20 cellular contexts compared by ENCODE assay signal in genomic region chr12:122185079-122185478, GRCh38. TPM values are rescaled to one million over a fixed set of nuclear protein-coding genes. Genes with fewer than 3 reads are reported as not detected.
A peak's percentile ranks its signal among the peaks of the same experiment; 100 is the strongest.
DNase-seq lines count a peak whose midpoint lies in the region; ATAC-seq, FAIRE-seq and TF ChIP-seq lines count a peak whose summit lies in the region.
"Had no signal": no experiment of that assay in that cellular context is flagged by ENCODE, and none has a peak within 500 bp of the region (broad histone marks: within the 10 kb centered on the region; RNA-seq: fewer than 3 reads in every experiment).

No MANE protein-coding gene starts in this region.

- peak overlapping the region; percentile 52 for H3K4me3 Mint-ChIP-seq in nephron progenitor cell

- H3K27ac ChIP-seq in BLaER1 (peak overlapping the region; percentile 60), OCI-LY1 (ENCODE audit: low read depth, low read length, poor library complexity, severe bottlenecking) (no peak overlapping the region), HepG2 (ENCODE audit: extremely low read length, insufficient read depth, low read length) (no peak overlapping the region), thyroid gland (no peak overlapping the region)
- H3K27ac ChIP-seq: C4-2B had no signal

- intact Hi-C loops in HepG2 (cut with micrococcal nuclease; ENCODE audit: unreplicated experiment) (no loop called here), thyroid gland (cut with DNase I) (no loop called here)

- WGBS in HepG2 (ENCODE audit: low lambda C conversion rate): 11% methylated on average over 7 of the region's 7 CpGs
- 92 to 93% methylated on average over 7 of the region's 7 CpGs for WGBS in thyroid gland, 2 donors

- H3K27me3 ChIP-seq in BLaER1: no peaks in the 10 kb centered on the region
- peaks cover 3% of the 10 kb centered on the region; the same call in 1 of the 2 replicates for H3K27me3 ChIP-seq in OCI-LY1 (ENCODE audit: insufficient read depth, low read length)
- peaks cover 6 to 32% of the 10 kb centered on the region in 2 experiments; a peak in 3 of 5 replicates for H3K27me3 ChIP-seq in HepG2 (ENCODE audit: control insufficient read depth in 1 of 2, insufficient read depth in 2 of 2, low read length in 2 of 2)
- no peaks in the 10 kb centered on the region for H3K27me3 ChIP-seq in thyroid gland

- H3K4me2 ChIP-seq in BLaER1: peak overlapping the region; percentile 91
- peak overlapping the region; percentile 4; the same call in 1 of the 2 replicates for H3K4me2 ChIP-seq in OCI-LY1 (ENCODE audit: low read length)
- peak overlapping the region; percentile 55; the same call in 1 of the 2 replicates for H3K4me2 ChIP-seq in HepG2 (ENCODE audit: low read depth, low read length)
- H3K4me2 ChIP-seq: SK-N-SH had no signal

- CTCF ChIA-PET in HepG2 (lab: Yijun Ruan, JAX; ENCODE audit: low intra/inter-chr PET ratio, low total read pairs): no interaction called here

- BruUV-seq in HepG2 (replicated peaks; lab: Mats Ljungman, UMichigan): no TSS peak

- H3K9me3 ChIP-seq in BLaER1 (no peaks in the 10 kb centered on the region), OCI-LY1 (ENCODE audit: low read length) (no peaks in the 10 kb centered on the region), HepG2 (ENCODE audit: low read length) (no peaks in the 10 kb centered on the region), thyroid gland (no peaks in the 10 kb centered on the region)
- H3K9me3 ChIP-seq: SK-N-SH had no signal

- TF ChIP-seq CTCF in OCI-LY1 (IDR thresholded peaks at IDR 0.05; ENCODE audit: low read length) (no peak), HepG2 (CRISPR knock-in tag; IDR thresholded peaks at IDR 0.05) (no peak), nephron progenitor cell (IDR thresholded peaks at IDR 0.05) (no peak), thyroid gland (IDR thresholded peaks at IDR 0.05) (no peak)

- peak overlapping the region; percentile 32; the same call in 1 of the 2 replicates for H3K9ac ChIP-seq in BLaER1
- H3K9ac ChIP-seq in OCI-LY1 (ENCODE audit: low read length): no peak overlapping the region
- H3K9ac ChIP-seq in HepG2 (ENCODE audit: insufficient read depth, low read depth, low read length): no peak overlapping the region
- H3K9ac ChIP-seq: SK-N-SH had no signal

- no peaks in the 10 kb centered on the region for H3K9me3 Mint-ChIP-seq in nephron progenitor cell

- peaks cover 41% of the 10 kb centered on the region for H3K27me3 Mint-ChIP-seq in nephron progenitor cell (ENCODE audit: low read depth, poor library complexity)

- H4K20me1 ChIP-seq in BLaER1 (no peaks in the 10 kb centered on the region), OCI-LY1 (ENCODE audit: insufficient read depth, low read length) (no peaks in the 10 kb centered on the region), HepG2 (ENCODE audit: insufficient read depth, low read length) (no peaks in the 10 kb centered on the region)

- no peak for TF ChIP-seq RAD21 in HepG2 (CRISPR knock-in tag; IDR thresholded peaks at IDR 0.05)

- no peaks in the 10 kb centered on the region for H3K79me2 ChIP-seq in OCI-LY1 (ENCODE audit: insufficient read depth, low read length)
- H3K79me2 ChIP-seq in HepG2 (ENCODE audit: insufficient read depth, low read length): no peaks in the 10 kb centered on the region

- H3K4me1 ChIP-seq in BLaER1 (peaks cover 65% of the 10 kb centered on the region), OCI-LY1 (ENCODE audit: insufficient read depth, low read length, severe bottlenecking) (peaks cover 23% of the 10 kb centered on the region), HepG2 (ENCODE audit: insufficient read depth, low read length) (peaks cover 20% of the 10 kb centered on the region), thyroid gland (peaks cover 4 to 6% of the 10 kb centered on the region in 2 donors)

- H3K36me3 Mint-ChIP-seq in nephron progenitor cell (ENCODE audit: low read depth): no peaks in the 10 kb centered on the region

- H3K9me2 ChIP-seq in OCI-LY1 (ENCODE audit: low read depth, low read length): no peaks in the 10 kb centered on the region
- H3K9me2 ChIP-seq: SK-N-SH had no signal

- DNase-seq in HepG2 (ENCODE audit: low spot score): no peak
- DNase-seq in nephron progenitor cell: no peak
- DNase-seq in thyroid gland: no peak
- DNase-seq in 8988T: no peak
- DNase-seq: DMS79 treated with DMSO at 0.1 percent for 48 hours; NCI-H1105; NCI-H2081; NCI-H2171 treated with DMSO at 0.1 percent for 48 hours; NCI-H446 treated with DMSO at 0.1 percent for 48 hours; NCI-H69; NK-92 treated with Interleukin-12 subunit alpha and Interleukin-12 subunit beta, amount 100 ng/mL, for 24 hours; OCI-M1; SHP77 treated with DMSO at 0.1 percent for 48 hours; SK-N-SH had no signal

- TF ChIP-seq POLR2A in HepG2 (IDR thresholded peaks at IDR 0.05; ENCODE audit: insufficient read depth in 1 of 2, low read depth in 2 of 2, low read length in 2 of 2) (no peak), thyroid gland (IDR thresholded peaks at IDR 0.05) (no peak)

- FAIRE-seq in HepG2 (lab: Jason Lieb, UNC): no peak

- in situ Hi-C loops in HepG2 (cut with HindIII; ENCODE audit: extremely low pct_ligation_motif_present, low pct_unique_long_range_greater_than_20kb): loop anchor here (10.0 kb wide), 1 partner anchor 130 kb away; no protein-coding TSS in a partner anchor

- ATAC-seq in HepG2: no peak
- ATAC-seq in HG03460 (IDR thresholded peaks at IDR 0.05; ENCODE audit: unreplicated experiment): no peak

- TF ChIP-seq EP300 in HepG2 (IDR thresholded peaks at IDR 0.05; ENCODE audit: low read depth in 2 of 2, low read length in 2 of 2): no peak
- no peak for TF ChIP-seq EP300 in HepG2 (CRISPR knock-in tag; IDR thresholded peaks at IDR 0.05; ENCODE audit: borderline replicate concordance)

- H3K27ac Mint-ChIP-seq in nephron progenitor cell: no peak overlapping the region

- POLR2A ChIA-PET in HepG2 (lab: Yijun Ruan, JAX): no interaction called here

- H3F3A ChIP-seq in OCI-LY1 (ENCODE audit: insufficient read depth, low read length): no peaks in the 10 kb centered on the region

- no peaks in the 10 kb centered on the region for H3K36me3 ChIP-seq in BLaER1
- no peaks in the 10 kb centered on the region for H3K36me3 ChIP-seq in OCI-LY1 (ENCODE audit: insufficient read depth, low read length)
- no peaks in the 10 kb centered on the region for H3K36me3 ChIP-seq in HepG2 (replicated peaks in 1 of 2; ENCODE audit: control insufficient read depth in 1 of 2, insufficient read depth in 2 of 2, low read length in 2 of 2)
- H3K36me3 ChIP-seq in thyroid gland: no peaks in the 10 kb centered on the region

- peaks cover 30% of the 10 kb centered on the region for H3K4me1 Mint-ChIP-seq in nephron progenitor cell

- H3K4me3 ChIP-seq in BLaER1 (no peak overlapping the region), OCI-LY1 (ENCODE audit: low read depth, low read length, poor library complexity, severe bottlenecking) (no peak overlapping the region), HepG2 (replicated peaks in 1 of 3; ENCODE audit: insufficient read depth in 1 of 3, low read depth in 2 of 3, low read length in 3 of 3) (no peak overlapping the region), thyroid gland (replicated peaks in 1 of 3) (no peak overlapping the region)

- no peak overlapping the region for H2AFZ ChIP-seq in OCI-LY1 (ENCODE audit: low read length)
- H2AFZ ChIP-seq in HepG2 (ENCODE audit: low read length): no peak overlapping the region

RNA-seq across cellular contexts. Expression of gene LRRC43, which starts 2.2 kb away (rescaled TPM):
- total RNA-seq in HepG2 (2016; rRNA removed; fragmentation: Illumina TruSeq; extraction: Trizol) (not detected in 2 replicates), thyroid gland (10 to 100 TPM in 1 of 4 donors, 1 to 10 TPM in 3; 2.7 to 11.4 (median 5.3) TPM)
- total RNA-seq in HepG2 (2016; cell fraction: cytosol; rRNA removed; fragmentation: Illumina TruSeq; extraction: Trizol; ENCODE audit: low read depth): not detected in 2 replicates
- total RNA-seq in HepG2 (2016; cell fraction: insoluble cytoplasmic fraction; rRNA removed; fragmentation: Illumina TruSeq; extraction: Trizol): not detected in 2 replicates
- total RNA-seq in HepG2 (2016; cell fraction: membrane; rRNA removed; fragmentation: Illumina TruSeq; extraction: Trizol): not detected in 2 replicates
- not detected in 2 replicates for total RNA-seq in HepG2 (2016; cell fraction: nucleus; rRNA removed; fragmentation: Illumina TruSeq; extraction: Trizol)
- polyA plus RNA-seq in HepG2 (2011; rRNA removed): not detected in 2 replicates
- polyA plus RNA-seq in HepG2 (2011; cell fraction: cytosol; rRNA removed): not detected in 2 replicates
- polyA plus RNA-seq in HepG2 (2011; cell fraction: nucleus; rRNA removed): not detected in 2 replicates
- polyA plus RNA-seq in HepG2 (2012): not detected in 2 replicates
- not detected in 2 replicates for polyA plus RNA-seq in HepG2 (2016; cell fraction: cytosol; fragmentation: Illumina TruSeq; extraction: Trizol; ENCODE audit: low read depth)
- not detected in 2 replicates for polyA plus RNA-seq in HepG2 (2016; cell fraction: insoluble cytoplasmic fraction; fragmentation: Illumina TruSeq; extraction: Trizol; ENCODE audit: low read depth)
- polyA plus RNA-seq in HepG2 (2016; cell fraction: membrane; fragmentation: Illumina TruSeq; extraction: Trizol; ENCODE audit: low read depth): not detected in 2 replicates
- 0.68 TPM in 1 of 2 replicates, not detected in the other for polyA plus RNA-seq in HepG2 (2016; cell fraction: nucleus; fragmentation: Illumina TruSeq; extraction: Trizol; ENCODE audit: insufficient read depth, low read depth)
- not detected in 2 replicates for polyA minus RNA-seq in HepG2 (2011; rRNA and poly(A)+ RNA removed; ENCODE audit: low replicate concordance)
- polyA minus RNA-seq in HepG2 (2011; cell fraction: cytosol; rRNA and poly(A)+ RNA removed): not detected in 2 replicates
- not detected in 2 replicates for polyA minus RNA-seq in HepG2 (2011; cell fraction: nucleus; rRNA and poly(A)+ RNA removed)
- total RNA-seq: A673, H4 had no signal

RNA-seq across cellular contexts. Expression of gene IL31, which starts 11.1 kb away (rescaled TPM):
- not detected in 2 replicates for total RNA-seq in HepG2 (2016; rRNA removed; fragmentation: Illumina TruSeq; extraction: Trizol)
- total RNA-seq in HepG2 (2016; cell fraction: cytosol; rRNA removed; fragmentation: Illumina TruSeq; extraction: Trizol; ENCODE audit: low read depth): not detected in 2 replicates
- total RNA-seq in HepG2 (2016; cell fraction: insoluble cytoplasmic fraction; rRNA removed; fragmentation: Illumina TruSeq; extraction: Trizol): not detected in 2 replicates
- not detected in 2 replicates for total RNA-seq in HepG2 (2016; cell fraction: membrane; rRNA removed; fragmentation: Illumina TruSeq; extraction: Trizol)
- total RNA-seq in HepG2 (2016; cell fraction: nucleus; rRNA removed; fragmentation: Illumina TruSeq; extraction: Trizol): not detected in 2 replicates
- not detected in 2 replicates for polyA plus RNA-seq in HepG2 (2011; rRNA removed)
- polyA plus RNA-seq in HepG2 (2011; cell fraction: cytosol; rRNA removed): not detected in 2 replicates
- not detected in 2 replicates for polyA plus RNA-seq in HepG2 (2011; cell fraction: nucleus; rRNA removed)
- not detected in 2 replicates for polyA plus RNA-seq in HepG2 (2012)
- not detected in 2 replicates for polyA plus RNA-seq in HepG2 (2016; cell fraction: cytosol; fragmentation: Illumina TruSeq; extraction: Trizol; ENCODE audit: low read depth)
- not detected in 2 replicates for polyA plus RNA-seq in HepG2 (2016; cell fraction: insoluble cytoplasmic fraction; fragmentation: Illumina TruSeq; extraction: Trizol; ENCODE audit: low read depth)
- polyA plus RNA-seq in HepG2 (2016; cell fraction: membrane; fragmentation: Illumina TruSeq; extraction: Trizol; ENCODE audit: low read depth): not detected in 2 replicates
- polyA plus RNA-seq in HepG2 (2016; cell fraction: nucleus; fragmentation: Illumina TruSeq; extraction: Trizol; ENCODE audit: insufficient read depth, low read depth): not detected in 2 replicates
- polyA minus RNA-seq in HepG2 (2011; rRNA and poly(A)+ RNA removed; ENCODE audit: low replicate concordance): not detected in 2 replicates
- polyA minus RNA-seq in HepG2 (2011; cell fraction: cytosol; rRNA and poly(A)+ RNA removed): not detected in 2 replicates
- polyA minus RNA-seq in HepG2 (2011; cell fraction: nucleus; rRNA and poly(A)+ RNA removed): not detected in 2 replicates
- not detected for total RNA-seq in thyroid gland
- total RNA-seq: A673, H4 had no signal
- polyA plus RNA-seq: SK-N-SH had no signal

RNA-seq across cellular contexts. Expression of gene B3GNT4, which starts 18.4 kb away (rescaled TPM):
- total RNA-seq in HepG2 (2016; rRNA removed; fragmentation: Illumina TruSeq; extraction: Trizol) (0.04 TPM in 1 of 2 replicates, not detected in the other), thyroid gland (under 1 TPM in 2 of 4 donors, not detected in 2; 0.11 to 0.13 TPM)
- not detected in 2 replicates for total RNA-seq in HepG2 (2016; cell fraction: cytosol; rRNA removed; fragmentation: Illumina TruSeq; extraction: Trizol; ENCODE audit: low read depth)
- total RNA-seq in HepG2 (2016; cell fraction: insoluble cytoplasmic fraction; rRNA removed; fragmentation: Illumina TruSeq; extraction: Trizol): not detected in 2 replicates
- total RNA-seq in HepG2 (2016; cell fraction: membrane; rRNA removed; fragmentation: Illumina TruSeq; extraction: Trizol): not detected in 2 replicates
- total RNA-seq in HepG2 (2016; cell fraction: nucleus; rRNA removed; fragmentation: Illumina TruSeq; extraction: Trizol): not detected in 2 replicates
- polyA plus RNA-seq in HepG2 (2011; rRNA removed): 0.21 and 0.57 TPM in 2 replicates
- 0.10 and 0.27 TPM in 2 replicates for polyA plus RNA-seq in HepG2 (2011; cell fraction: cytosol; rRNA removed)
- polyA plus RNA-seq in HepG2 (2011; cell fraction: nucleus; rRNA removed): 0.32 and 0.38 TPM in 2 replicates
- 0.23 and 0.41 TPM in 2 replicates for polyA plus RNA-seq in HepG2 (2012)
- polyA plus RNA-seq in HepG2 (2016; cell fraction: cytosol; fragmentation: Illumina TruSeq; extraction: Trizol; ENCODE audit: low read depth): not detected in 2 replicates
- polyA plus RNA-seq in HepG2 (2016; cell fraction: insoluble cytoplasmic fraction; fragmentation: Illumina TruSeq; extraction: Trizol; ENCODE audit: low read depth): not detected in 2 replicates
- not detected in 2 replicates for polyA plus RNA-seq in HepG2 (2016; cell fraction: membrane; fragmentation: Illumina TruSeq; extraction: Trizol; ENCODE audit: low read depth)
- polyA plus RNA-seq in HepG2 (2016; cell fraction: nucleus; fragmentation: Illumina TruSeq; extraction: Trizol; ENCODE audit: insufficient read depth, low read depth): not detected in 2 replicates
- polyA minus RNA-seq in HepG2 (2011; rRNA and poly(A)+ RNA removed; ENCODE audit: low replicate concordance): 0.14 and 1.1 TPM in 2 replicates
- not detected in 2 replicates for polyA minus RNA-seq in HepG2 (2011; cell fraction: cytosol; rRNA and poly(A)+ RNA removed)
- polyA minus RNA-seq in HepG2 (2011; cell fraction: nucleus; rRNA and poly(A)+ RNA removed): 0.52 TPM in 1 of 2 replicates, not detected in the other

RNA-seq across cellular contexts. Expression of gene DIABLO, which starts 40.8 kb away (rescaled TPM):
- total RNA-seq in HepG2 (2016; rRNA removed; fragmentation: Illumina TruSeq; extraction: Trizol) (70.9 and 82.4 TPM in 2 replicates), thyroid gland (10 to 100 TPM; 48.4 to 66.0 (median 55.4) TPM)
- 20.0 and 22.9 TPM in 2 replicates for total RNA-seq in HepG2 (2016; cell fraction: cytosol; rRNA removed; fragmentation: Illumina TruSeq; extraction: Trizol; ENCODE audit: low read depth)
- 69.5 and 88.5 TPM in 2 replicates for total RNA-seq in HepG2 (2016; cell fraction: insoluble cytoplasmic fraction; rRNA removed; fragmentation: Illumina TruSeq; extraction: Trizol)
- total RNA-seq in HepG2 (2016; cell fraction: membrane; rRNA removed; fragmentation: Illumina TruSeq; extraction: Trizol): 38.1 and 41.9 TPM in 2 replicates
- total RNA-seq in HepG2 (2016; cell fraction: nucleus; rRNA removed; fragmentation: Illumina TruSeq; extraction: Trizol): 32.8 and 33.7 TPM in 2 replicates
- polyA plus RNA-seq in HepG2 (2011; rRNA removed): 19.4 and 20.7 TPM in 2 replicates
- 28.6 and 29.8 TPM in 2 replicates for polyA plus RNA-seq in HepG2 (2011; cell fraction: cytosol; rRNA removed)
- polyA plus RNA-seq in HepG2 (2011; cell fraction: nucleus; rRNA removed): 20.6 and 25.2 TPM in 2 replicates
- 30.0 and 42.8 TPM in 2 replicates for polyA plus RNA-seq in HepG2 (2012)
- polyA plus RNA-seq in HepG2 (2016; cell fraction: cytosol; fragmentation: Illumina TruSeq; extraction: Trizol; ENCODE audit: low read depth): 14.9 and 15.9 TPM in 2 replicates
- 79.4 and 80.8 TPM in 2 replicates for polyA plus RNA-seq in HepG2 (2016; cell fraction: insoluble cytoplasmic fraction; fragmentation: Illumina TruSeq; extraction: Trizol; ENCODE audit: low read depth)
- polyA plus RNA-seq in HepG2 (2016; cell fraction: membrane; fragmentation: Illumina TruSeq; extraction: Trizol; ENCODE audit: low read depth): 26.6 and 28.0 TPM in 2 replicates
- 44.1 and 48.9 TPM in 2 replicates for polyA plus RNA-seq in HepG2 (2016; cell fraction: nucleus; fragmentation: Illumina TruSeq; extraction: Trizol; ENCODE audit: insufficient read depth, low read depth)
- 24.3 and 31.1 TPM in 2 replicates for polyA minus RNA-seq in HepG2 (2011; rRNA and poly(A)+ RNA removed; ENCODE audit: low replicate concordance)
- polyA minus RNA-seq in HepG2 (2011; cell fraction: cytosol; rRNA and poly(A)+ RNA removed): 17.2 and 17.3 TPM in 2 replicates
- 32.8 and 37.0 TPM in 2 replicates for polyA minus RNA-seq in HepG2 (2011; cell fraction: nucleus; rRNA and poly(A)+ RNA removed)

Comparison
In these comparisons a context has a peak if more than half of its experiments do, and no peak if none do; other contexts are left out.
1. H3K4me2 ChIP-seq: peak in every context shown above with its lines; median percentile 91 in BLaER1; 55 in HepG2; 4 in OCI-LY1.